ENCODE assay signal across 36 cellular contexts in the genomic region with DNA sequence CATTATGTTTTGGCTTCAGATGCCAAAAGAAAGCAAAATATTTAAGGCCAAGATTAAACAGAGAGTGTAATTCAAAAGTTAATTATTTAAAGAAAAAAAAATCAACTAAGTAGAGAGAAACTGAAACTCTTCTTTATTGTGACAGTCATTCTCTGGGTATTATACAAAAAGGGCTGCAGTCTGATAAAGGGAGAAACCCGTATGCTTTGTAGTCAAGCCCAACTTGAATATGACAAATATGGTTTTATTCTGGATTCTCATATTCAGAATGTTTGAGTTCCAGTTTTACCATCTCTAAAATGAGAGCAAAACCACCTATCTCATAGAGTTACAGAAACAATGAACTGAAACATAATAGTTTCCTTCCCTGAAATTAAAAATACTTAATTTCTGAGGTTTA. TPM values are rescaled to one million over a fixed set of nuclear protein-coding genes. Genes with fewer than 3 reads are reported as not detected.
A peak's percentile ranks its signal among the peaks of the same experiment; 100 is the strongest.
DNase-seq lines count a peak whose midpoint lies in the region; ATAC-seq, FAIRE-seq and TF ChIP-seq lines count a peak whose summit lies in the region.
"Had no signal": no experiment of that assay in that cellular context is flagged by ENCODE, and none has a peak within 500 bp of the region (broad histone marks: within the 10 kb centered on the region; RNA-seq: fewer than 3 reads in every experiment).

No MANE protein-coding gene starts in this region.

- H3K27me3 ChIP-seq in OCI-LY3 (ENCODE audit: low read depth, low read length) = no peaks in the 10 kb centered on the region
- H3K27me3 ChIP-seq: ovary, Peyer's patch had no signal

- FAIRE-seq in kidney (lab: Jason Lieb, UNC) = peak; percentile 33
- FAIRE-seq: GM18507 had no signal

- H3K27ac Mint-ChIP-seq in progenitor cell of endocrine pancreas = peak overlapping the region; percentile 33
- H3K27ac Mint-ChIP-seq: activated B cell treated with CpG ODN at 0.5 μM for 24 hours; activated naive CD4-positive, alpha-beta T cell treated with anti-CD3 and anti-CD28 coated beads for 36 hours; activated T-cell treated with anti-CD3 and anti-CD28 coated beads, Interleukin-2, amount 50 U/mL, for 72 hours; CD14-positive monocyte; HFFc6; IgD-negative memory B cell; immature natural killer cell; mesothelial cell of epicardium; naive thymus-derived CD4-positive, alpha-beta T cell; stimulated activated effector memory CD8-positive, alpha-beta T cell treated with anti-CD3 and anti-CD28 coated beads, Interleukin-12 subunit alpha, Interleukin-12 subunit beta, amount 100 ng/mL, for 72 hours had no signal

- H3K79me2 ChIP-seq in OCI-LY3 (ENCODE audit: low read length) = no peaks in the 10 kb centered on the region

- DNase-seq in kidney (no peak), progenitor cell of endocrine pancreas (ENCODE audit: low spot score, unreplicated experiment) (no peak), medulla oblongata (ENCODE audit: extremely low spot score) (no peak)
- DNase-seq in activated CD4-positive, alpha-beta T cell treated with anti-CD3 and anti-CD28 coated beads for 1 hour = no peak
- DNase-seq: activated B cell treated with CpG ODN at 0.5 μM for 24 hours; activated CD4-positive, alpha-beta T cell treated with anti-CD3 and anti-CD28 coated beads, Interleukin-2, amount 50 U/mL, for 4 hours; activated naive CD4-positive, alpha-beta T cell treated with anti-CD3 and anti-CD28 coated beads for 36 hours; activated T-cell treated with anti-CD3 and anti-CD28 coated beads, Interleukin-2, amount 50 U/mL, for 72 hours; colonic mucosa; DMS79 treated with DMSO at 0.1 percent for 48 hours; effector memory CD4-positive, alpha-beta T cell; foreskin keratinocyte; GF-D8; GM23248; HFFc6; hypothalamus; immature natural killer cell; left lung; naive thymus-derived CD4-positive, alpha-beta T cell; NCI-H1105; NCI-H187 treated with DMSO at 0.1 percent for 48 hours; NCI-H526; ovary; Peyer's patch; SIG-M5; stimulated activated CD4-positive, alpha-beta T cell treated with anti-CD3 and anti-CD28 coated beads, Interleukin-4, amount 100 ng/mL, for 24 hours; upper lobe of right lung had no signal

- H3K9me3 ChIP-seq in OCI-LY3 (ENCODE audit: insufficient read depth, low read length) = no peaks in the 10 kb centered on the region
- no peaks in the 10 kb centered on the region for H3K9me3 ChIP-seq in kidney (ENCODE audit: control insufficient read depth in 1 of 2, low read length in 2 of 2)
- H3K9me3 ChIP-seq: colonic mucosa, esophagus muscularis mucosa, left lung, ovary, Peyer's patch, upper lobe of right lung had no signal

- TF ChIP-seq CTCF in OCI-LY3 (IDR thresholded peaks at IDR 0.05; ENCODE audit: low read depth, low read length) (no peak), kidney (IDR thresholded peaks at IDR 0.05; ENCODE audit: borderline replicate concordance, extremely low read depth, insufficient read depth) (no peak), progenitor cell of endocrine pancreas (IDR thresholded peaks at IDR 0.05; ENCODE audit: unreplicated experiment) (no peak)

- H3K9ac ChIP-seq in OCI-LY3 (ENCODE audit: low read length) (peak overlapping the region; percentile 50), kidney (ENCODE audit: low read length in 2 of 2) (peak overlapping the region in 1 of 2 donors; percentile 65)
- H3K9ac ChIP-seq: GM23248 had no signal

- ATAC-seq in HG03432 (IDR thresholded peaks at IDR 0.05; ENCODE audit: unreplicated experiment) = peak; percentile 59
- ATAC-seq in HG03354 (IDR thresholded peaks at IDR 0.05; ENCODE audit: poor library complexity, severe bottlenecking, unreplicated experiment) = no peak
- ATAC-seq: activated T-cell treated with anti-CD3 and anti-CD28 coated beads, Interleukin-2, amount 50 U/mL, for 72 hours; foreskin keratinocyte; left lung; naive thymus-derived CD4-positive, alpha-beta T cell; stimulated activated effector memory CD8-positive, alpha-beta T cell treated with anti-CD3 and anti-CD28 coated beads, Interleukin-12 subunit alpha, Interleukin-12 subunit beta, amount 100 ng/mL, for 72 hours; upper lobe of right lung had no signal

- intact Hi-C loops in kidney (cut with DNase I) = no loop called here

- H3K4me3 ChIP-seq in OCI-LY3 (ENCODE audit: low read length) (peak overlapping the region; percentile 42), kidney (ENCODE audit: low read length in 2 of 2) (peak overlapping the region in 1 of 2 donors; percentile 28)
- H3K4me3 ChIP-seq: colonic mucosa, esophagus muscularis mucosa, GM23248, left lung, ovary, Peyer's patch, upper lobe of right lung had no signal

- peak overlapping the region; percentile 87 for H3K27ac ChIP-seq in OCI-LY3 (ENCODE audit: low read length)
- H3K27ac ChIP-seq in kidney (ENCODE audit: low read depth in 2 of 2, low read length in 2 of 2) = peak overlapping the region in 1 of 2 donors; percentile 64
- H3K27ac ChIP-seq: colonic mucosa, esophagus muscularis mucosa, foreskin keratinocyte, GM23248, left lung, ovary, Peyer's patch, upper lobe of right lung had no signal

- H3K36me3 Mint-ChIP-seq in progenitor cell of endocrine pancreas (ENCODE audit: insufficient read depth) = peaks cover 5% of the 10 kb centered on the region
- H3K36me3 Mint-ChIP-seq: CD14-positive monocyte; IgD-negative memory B cell; immature natural killer cell; mesothelial cell of epicardium; naive thymus-derived CD4-positive, alpha-beta T cell; stimulated activated effector memory CD8-positive, alpha-beta T cell treated with anti-CD3 and anti-CD28 coated beads, Interleukin-12 subunit alpha, Interleukin-12 subunit beta, amount 100 ng/mL, for 72 hours had no signal

- H3K27me3 Mint-ChIP-seq in progenitor cell of endocrine pancreas = no peaks in the 10 kb centered on the region
- H3K27me3 Mint-ChIP-seq: activated B cell treated with CpG ODN at 0.5 μM for 24 hours, IgD-negative memory B cell had no signal

- peaks cover 45% of the 10 kb centered on the region for H3K4me1 ChIP-seq in OCI-LY3 (ENCODE audit: low read length)
- H3K4me1 ChIP-seq in kidney (ENCODE audit: control insufficient read depth in 1 of 2, insufficient read depth in 1 of 2, low read depth in 1 of 2, low read length in 2 of 2) = peaks cover 0 to 7% of the 10 kb centered on the region in 2 donors
- H3K4me1 ChIP-seq: colonic mucosa, foreskin keratinocyte, left lung, Peyer's patch, upper lobe of right lung had no signal

- peak overlapping the region; percentile 62 for H3K4me2 ChIP-seq in OCI-LY3 (ENCODE audit: low read length)

- H3K36me3 ChIP-seq in OCI-LY3 (replicated peaks; ENCODE audit: low read depth, low read length) (no peaks in the 10 kb centered on the region), kidney (ENCODE audit: control insufficient read depth in 1 of 2, insufficient read depth in 2 of 2, low read length in 2 of 2) (no peaks in the 10 kb centered on the region)
- H3K36me3 ChIP-seq: colonic mucosa, esophagus muscularis mucosa, left lung, ovary, Peyer's patch, upper lobe of right lung had no signal

- H3K9me3 Mint-ChIP-seq in progenitor cell of endocrine pancreas (ENCODE audit: low read depth) = no peaks in the 10 kb centered on the region
- H3K9me3 Mint-ChIP-seq: activated B cell treated with CpG ODN at 0.5 μM for 24 hours; activated naive CD4-positive, alpha-beta T cell treated with anti-CD3 and anti-CD28 coated beads for 36 hours; activated T-cell treated with anti-CD3 and anti-CD28 coated beads, Interleukin-2, amount 50 U/mL, for 72 hours; CD14-positive monocyte; HFFc6; immature natural killer cell; mesothelial cell of epicardium had no signal

- H3K4me3 Mint-ChIP-seq in progenitor cell of endocrine pancreas (ENCODE audit: low read depth) = peak overlapping the region; percentile 16
- H3K4me3 Mint-ChIP-seq: activated B cell treated with CpG ODN at 0.5 μM for 24 hours; activated naive CD4-positive, alpha-beta T cell treated with anti-CD3 and anti-CD28 coated beads for 36 hours; activated T-cell treated with anti-CD3 and anti-CD28 coated beads, Interleukin-2, amount 50 U/mL, for 72 hours; CD14-positive monocyte; HFFc6; IgD-negative memory B cell; immature natural killer cell; mesothelial cell of epicardium; naive thymus-derived CD4-positive, alpha-beta T cell; stimulated activated effector memory CD8-positive, alpha-beta T cell treated with anti-CD3 and anti-CD28 coated beads, Interleukin-12 subunit alpha, Interleukin-12 subunit beta, amount 100 ng/mL, for 72 hours had no signal

- peaks cover 53% of the 10 kb centered on the region for H3K4me1 Mint-ChIP-seq in progenitor cell of endocrine pancreas (ENCODE audit: low read depth)
- H3K4me1 Mint-ChIP-seq: activated B cell treated with CpG ODN at 0.5 μM for 24 hours; CD14-positive monocyte; IgD-negative memory B cell; immature natural killer cell; naive thymus-derived CD4-positive, alpha-beta T cell; stimulated activated effector memory CD8-positive, alpha-beta T cell treated with anti-CD3 and anti-CD28 coated beads, Interleukin-12 subunit alpha, Interleukin-12 subunit beta, amount 100 ng/mL, for 72 hours had no signal

- H4K20me1 ChIP-seq in OCI-LY3 (ENCODE audit: insufficient read depth, low read length) = no peaks in the 10 kb centered on the region

- H2AFZ ChIP-seq in OCI-LY3 (ENCODE audit: low read depth, low read length) = no peak overlapping the region
- H2AFZ ChIP-seq: GM23248 had no signal

RNA-seq across cellular contexts. Expression of gene CDH2, which starts 8.2 kb away (rescaled TPM):
- total RNA-seq in kidney = 29.6 TPM
- 6.3 TPM for polyA plus RNA-seq in kidney (ENCODE audit: insufficient read depth, low read depth, low replicate concordance)
- total RNA-seq in progenitor cell of endocrine pancreas = 197 and 210 TPM in 2 replicates
- total RNA-seq: activated B cell treated with CpG ODN at 0.5 μM for 24 hours; activated naive CD4-positive, alpha-beta T cell treated with anti-CD3 and anti-CD28 coated beads for 36 hours had no signal
- polyA plus RNA-seq: IgD-negative memory B cell had no signal
